10 cellular contexts compared by ENCODE assay signal in genomic region chr12:133081408-133081806, GRCh38. TPM values are rescaled to one million over a fixed set of nuclear protein-coding genes. Genes with fewer than 3 reads are reported as not detected.
A peak's percentile ranks its signal among the peaks of the same experiment; 100 is the strongest.
DNase-seq lines count a peak whose midpoint lies in the region; ATAC-seq and TF ChIP-seq lines count a peak whose summit lies in the region.
"Had no signal": no experiment of that assay in that cellular context is flagged by ENCODE, and none has a peak within 500 bp of the region (broad histone marks: within the 10 kb centered on the region; RNA-seq: fewer than 3 reads in every experiment).

No MANE protein-coding gene starts in this region.

- H3K9me3 ChIP-seq in gastrocnemius medialis, result peaks cover 0 to 76% (median 49%) of the 10 kb centered on the region in 3 donors

- H3K36me3 ChIP-seq in gastrocnemius medialis, result peaks cover 18 to 52% of the 10 kb centered on the region in 2 donors

- peaks cover 4 to 12% of the 10 kb centered on the region in 2 donors for H3K4me1 ChIP-seq in gastrocnemius medialis

- CTCF ChIA-PET in RWPE1 (lab: Yijun Ruan, JAX), result no interaction called here

- H3K4me3 ChIP-seq in foreskin fibroblast (ENCODE audit: low read depth in 1 of 2, low read length in 2 of 2) (peak overlapping the region; percentile 82 to 91), gastrocnemius medialis (peak overlapping the region; percentile 36 to 92 (median 89))

- ATAC-seq in gastrocnemius medialis, result no peak
- no peak for ATAC-seq in GM21737 (IDR thresholded peaks at IDR 0.05; ENCODE audit: unreplicated experiment)
- no peak for ATAC-seq in GM18505 (IDR thresholded peaks at IDR 0.05; ENCODE audit: unreplicated experiment)
- no peak for ATAC-seq in GM21526 (IDR thresholded peaks at IDR 0.05; ENCODE audit: low FRiP score, unreplicated experiment)
- ATAC-seq: HCT116 had no signal

- intact Hi-C loops in gastrocnemius medialis (cut with DNase I; ENCODE audit: low total_unique reads), result loop anchor here (2.0 kb wide), 1 partner anchor 395 kb away; the partner anchor contains the start of genes POLE and PXMP2

- H3K27me3 ChIP-seq in gastrocnemius medialis, result no peaks in the 10 kb centered on the region

- TF ChIP-seq CTCF in RWPE1 (conservative IDR thresholded peaks at IDR 0.05; ENCODE audit: low read depth) (no peak), foreskin fibroblast (IDR thresholded peaks at IDR 0.05; ENCODE audit: low read depth, low read length) (no peak), gastrocnemius medialis (IDR thresholded peaks at IDR 0.05 in 4 of 5, conservative IDR thresholded peaks at IDR 0.05 in 1 of 5) (no peak)

- POLR2A ChIA-PET in RWPE1 (lab: Yijun Ruan, JAX; ENCODE audit: low non-redundant PET), result no interaction called here

- TF ChIP-seq POLR2A in gastrocnemius medialis (IDR thresholded peaks at IDR 0.05) (no peak), GM18505 (IDR thresholded peaks at IDR 0.05; ENCODE audit: borderline replicate concordance, extremely low read depth, insufficient read depth, insufficient read length) (no peak)

- peak overlapping the region; percentile 99 for H3K27ac ChIP-seq in RWPE1
- H3K27ac ChIP-seq in gastrocnemius medialis, result peak overlapping the region; percentile 95 to 98 (median 96)

- DNase-seq in DMS53 (lab: John Stamatoyannopoulos, UW) (peak; percentile 40), DMS53 treated with DMSO at 0.1 percent for 48 hours (lab: John Stamatoyannopoulos, UW; ENCODE audit: unreplicated experiment) (no peak), RWPE1 (ENCODE audit: low spot score) (no peak), foreskin fibroblast (no peak), gastrocnemius medialis (no peak)
- DNase-seq: NCI-H526 treated with DMSO at 0.1 percent for 48 hours had no signal

- in situ Hi-C loops in gastrocnemius medialis (cut with MboI; ENCODE audit: low sequenced_read_pairs in 4 of 4), result loop anchor here in 2 of 4 donors (5.0 kb wide), 2 partner anchors 39 to 46 kb away; no protein-coding TSS in a partner anchor

RNA-seq across cellular contexts. Expression of gene ZNF140, which starts 0.7 kb away (rescaled TPM):
- total RNA-seq in gastrocnemius medialis, result 10 to 100 TPM in 2 of 4 donors, 1 to 10 TPM in 2; 5.4 to 14.5 (median 9.0) TPM

RNA-seq across cellular contexts. Expression of gene ZNF84, which starts 44.1 kb away (rescaled TPM):
- total RNA-seq in gastrocnemius medialis, result 10 to 100 TPM in 2 of 4 donors, 1 to 10 TPM in 2; 5.3 to 20.9 (median 13.5) TPM

RNA-seq across cellular contexts. Expression of gene ZNF891, which starts 48.7 kb away (rescaled TPM):
- total RNA-seq in gastrocnemius medialis, result 1 to 10 TPM in 1 of 4 donors, under 1 TPM in 3; 0.19 to 1.5 (median 0.51) TPM

RNA-seq across cellular contexts. Expression of gene ZNF10, which starts 49.0 kb away (rescaled TPM):
- total RNA-seq in gastrocnemius medialis, result 1 to 10 TPM; 3.0 to 8.3 (median 4.3) TPM
